Comparison of ENCODE assay signal across 28 cellular contexts in the genomic region with DNA sequence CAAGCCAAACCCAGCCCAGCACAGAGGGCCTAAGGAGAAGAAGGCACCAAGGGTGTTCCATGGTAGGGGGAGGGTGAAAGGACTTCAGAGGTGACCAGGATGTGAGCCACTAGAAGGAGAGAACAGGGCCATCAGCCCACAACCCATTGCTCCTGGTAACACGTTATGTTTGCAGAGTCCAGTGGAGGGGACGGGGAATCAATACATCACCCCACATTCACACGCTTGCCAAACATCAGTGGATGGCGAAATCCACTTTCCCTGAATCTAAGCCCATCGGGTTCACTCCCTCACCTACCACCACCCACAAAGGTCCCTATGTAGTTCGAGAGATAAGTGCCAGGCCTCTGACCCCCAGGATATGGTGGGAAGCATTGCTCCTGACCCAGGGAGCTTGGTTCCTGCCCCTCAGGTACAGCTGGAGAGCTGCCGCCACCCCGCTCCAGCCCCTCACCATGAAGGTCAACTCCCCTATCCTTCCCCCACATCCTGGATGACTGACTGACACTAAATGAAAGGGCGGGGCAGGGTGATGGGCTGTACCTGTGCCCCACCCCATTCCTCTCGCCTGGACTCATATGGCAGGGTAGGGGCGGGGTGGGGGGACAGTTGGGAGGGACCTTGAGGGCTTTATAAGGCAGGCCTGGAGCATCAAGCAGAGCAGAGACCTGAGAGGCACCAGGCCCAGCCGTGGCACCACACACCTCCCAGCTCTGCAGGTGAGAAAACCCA. TPM values are rescaled to one million over a fixed set of nuclear protein-coding genes. Genes with fewer than 3 reads are reported as not detected.
DNase-seq lines count a peak whose midpoint lies in the region; ATAC-seq, FAIRE-seq and TF ChIP-seq lines count a peak whose summit lies in the region.
"Had no signal": no experiment of that assay in that cellular context is flagged by ENCODE, and none has a peak within 500 bp of the region (broad histone marks: within the 10 kb centered on the region; RNA-seq: fewer than 3 reads in every experiment).

A gene with protein sequence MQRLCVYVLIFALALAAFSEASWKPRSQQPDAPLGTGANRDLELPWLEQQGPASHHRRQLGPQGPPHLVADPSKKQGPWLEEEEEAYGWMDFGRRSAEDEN (plus strand): TSS at position 663 of the 732 bp plus-strand sequence. CDS start 3,106 bp downstream, outside the sequence.

- H3K9ac ChIP-seq in HepG2 (ENCODE audit: insufficient read depth, low read depth, low read length) (no peak within 1 kb of the TSS), trophoblast cell (ENCODE audit: low read length) (no peak within 1 kb of the TSS)
- H3K9ac ChIP-seq: SK-N-SH had no signal

- H4K91ac ChIP-seq in trophoblast cell (ENCODE audit: low read depth, low read length): no peak within 1 kb of the TSS

- H2AFZ ChIP-seq in HepG2 (ENCODE audit: low read length) (no peak within 1 kb of the TSS), trophoblast cell (ENCODE audit: insufficient read depth, low read length, poor library complexity) (no peak within 1 kb of the TSS)
- H2AFZ ChIP-seq: GM23338 had no signal

- no peaks in the 10 kb centered on the region for H3K36me3 Mint-ChIP-seq in activated naive CD4-positive, alpha-beta T cell treated with anti-CD3 and anti-CD28 coated beads, Interleukin-2, amount 10 ng/mL, durations not matched to agents 7 days and 5 days
- H3K36me3 Mint-ChIP-seq: CD8-positive, alpha-beta memory T cell had no signal

- H3K27ac ChIP-seq in HepG2 (ENCODE audit: extremely low read length, insufficient read depth, low read length) (no peak within 1 kb of the TSS), right lobe of liver (no peak within 1 kb of the TSS), trophoblast cell (ENCODE audit: low read depth, low read length) (no peak within 1 kb of the TSS), right cardiac atrium (ENCODE audit: low read length) (no peak within 1 kb of the TSS)
- H3K27ac ChIP-seq: 22Rv1, C4-2B, RWPE1 had no signal

- H3K4me3 Mint-ChIP-seq in activated naive CD4-positive, alpha-beta T cell treated with anti-CD3 and anti-CD28 coated beads, Interleukin-2, amount 10 ng/mL, durations not matched to agents 7 days and 5 days: no peak within 1 kb of the TSS
- H3K4me3 Mint-ChIP-seq: GM23338 had no signal

- H3K79me2 ChIP-seq in HepG2 (ENCODE audit: insufficient read depth, low read length): no peaks in the 10 kb centered on the region
- peaks cover 2% of the 10 kb centered on the region for H3K79me2 ChIP-seq in trophoblast cell (ENCODE audit: control insufficient read depth, insufficient read depth, low read length, poor library complexity)

- H3K14ac ChIP-seq in trophoblast cell (ENCODE audit: low read length): no peak within 1 kb of the TSS

- POLR2A ChIA-PET in HepG2 (lab: Yijun Ruan, JAX): interaction anchor here (0.8 to 1.3 kb wide), 2 partner anchors 23 to 24 kb away, joined by 3 to 8 read pairs; a partner anchor contains a TSS

- WGBS in HepG2 (ENCODE audit: low lambda C conversion rate): 4% methylated on average over 10 of the region's 12 CpGs
- 80% methylated on average over 5 of the region's 12 CpGs for WGBS in right lobe of liver (ENCODE audit: insufficient coverage, low coverage, low lambda C conversion rate, missing lambda C conversion rate)
- no CpG with 5 or more reads among the region's 12 CpGs for WGBS in trophoblast cell (ENCODE audit: extremely low coverage, insufficient coverage, insufficient read length)
- 89% methylated on average over 12 of the region's 12 CpGs for WGBS in right cardiac atrium

- TF ChIP-seq CTCF in HepG2 (CRISPR knock-in tag; IDR thresholded peaks at IDR 0.05): no peak
- no peak for TF ChIP-seq CTCF in right lobe of liver (IDR thresholded peaks at IDR 0.05)

- DNase-seq in HepG2 (ENCODE audit: low spot score) (no peak), right lobe of liver (no peak), trophoblast cell (no peak), right cardiac atrium (no peak), COLO829 (ENCODE audit: low spot score) (no peak)
- no peak for DNase-seq in activated naive CD4-positive, alpha-beta T cell treated with Interleukin-2 at 50 U/mL for 16 hours
- no peak for DNase-seq in activated naive CD4-positive, alpha-beta T cell treated with anti-CD3 and anti-CD28 coated beads, Interleukin-2, amount 10 ng/mL, durations not matched to agents 7 days and 5 days
- DNase-seq: CD8-positive, alpha-beta memory T cell; HCEC 1CT; Karpas-422; NCI-H1048; NCI-H1417 treated with DMSO at 0.1 percent for 48 hours; NCI-H187; NCI-H2107; NCI-H226; NCI-H510A treated with DMSO at 0.1 percent for 48 hours; NCI-H748 treated with DMSO at 0.1 percent for 48 hours; SHP77 treated with DMSO at 0.1 percent for 48 hours; SK-N-SH had no signal

- no peaks in the 10 kb centered on the region for H3K36me3 ChIP-seq in HepG2 (replicated peaks in 1 of 2; ENCODE audit: control insufficient read depth in 1 of 2, insufficient read depth in 2 of 2, low read length in 2 of 2)
- H3K36me3 ChIP-seq in right lobe of liver: no peaks in the 10 kb centered on the region
- H3K36me3 ChIP-seq in trophoblast cell (ENCODE audit: control insufficient read depth in 1 of 2, insufficient read depth in 2 of 2, low read length in 2 of 2): no peaks in the 10 kb centered on the region

- peak within 1 kb of the TSS; percentile 16; the same call in 1 of the 2 replicates for H3K4me2 ChIP-seq in HepG2 (ENCODE audit: low read depth, low read length)
- no peak within 1 kb of the TSS for H3K4me2 ChIP-seq in trophoblast cell (ENCODE audit: low read length)
- H3K4me2 ChIP-seq: GM23338 had no signal

- BruUV-seq in HepG2 (replicated peaks; lab: Mats Ljungman, UMichigan): no TSS peak

- H4K8ac ChIP-seq in trophoblast cell (ENCODE audit: low read depth, low read length): no peak within 1 kb of the TSS

- H4K12ac ChIP-seq in trophoblast cell (ENCODE audit: low read depth, low read length): no peak within 1 kb of the TSS

- H3K4me1 Mint-ChIP-seq in activated naive CD4-positive, alpha-beta T cell treated with anti-CD3 and anti-CD28 coated beads, Interleukin-2, amount 10 ng/mL, durations not matched to agents 7 days and 5 days: peaks cover 1% of the 10 kb centered on the region
- H3K4me1 Mint-ChIP-seq: CD8-positive, alpha-beta memory T cell had no signal

- intact Hi-C loops in HepG2 (cut with micrococcal nuclease; ENCODE audit: unreplicated experiment): no loop called here
- intact Hi-C loops in right lobe of liver (cut with DNase I): no loop called here
- intact Hi-C loops in right cardiac atrium (cut with DNase I): no loop called here

- H3K9me3 ChIP-seq in HepG2 (ENCODE audit: low read length) (no peaks in the 10 kb centered on the region), right lobe of liver (no peaks in the 10 kb centered on the region), trophoblast cell (ENCODE audit: insufficient read depth, low read depth, low read length) (no peaks in the 10 kb centered on the region), right cardiac atrium (ENCODE audit: control insufficient read depth, low read length) (no peaks in the 10 kb centered on the region)
- H3K9me3 ChIP-seq: SK-N-SH had no signal

- H3K4ac ChIP-seq in trophoblast cell (ENCODE audit: low read depth, low read length): no peak within 1 kb of the TSS

- TF ChIP-seq POLR2A in HepG2 (IDR thresholded peaks at IDR 0.05; ENCODE audit: insufficient read depth in 1 of 2, low read depth in 2 of 2, low read length in 2 of 2) (no peak), right lobe of liver (IDR thresholded peaks at IDR 0.05) (no peak)

- no peak within 1 kb of the TSS for H2BK5ac ChIP-seq in trophoblast cell (ENCODE audit: low read depth, low read length, poor library complexity)

- peak; percentile 36 for FAIRE-seq in HepG2 (lab: Jason Lieb, UNC)
- FAIRE-seq: G401.6, GM12892 had no signal

- ATAC-seq in HepG2: peak; percentile 58
- no peak for ATAC-seq in right lobe of liver
- ATAC-seq in esophagus mucosa: peak; percentile 19
- no peak for ATAC-seq in right cardiac atrium
- ATAC-seq: GM23338 had no signal

- H3K18ac ChIP-seq in trophoblast cell (ENCODE audit: low read length): no peak within 1 kb of the TSS

- CTCF ChIA-PET in HepG2 (lab: Yijun Ruan, JAX; ENCODE audit: low intra/inter-chr PET ratio, low total read pairs): no interaction called here
- CTCF ChIA-PET in activated naive CD4-positive, alpha-beta T cell treated with anti-CD3 and anti-CD28 coated beads, Interleukin-2, amount 10 ng/mL, durations not matched to agents 7 days and 5 days (lab: Charles Lee): interaction anchor here (1.4 kb wide), 1 partner anchor 163 kb away, joined by 3 read pairs; no protein-coding TSS in a partner anchor

- H2BK12ac ChIP-seq in trophoblast cell (ENCODE audit: low read length): no peak within 1 kb of the TSS

- no peak within 1 kb of the TSS for H2BK120ac ChIP-seq in trophoblast cell (ENCODE audit: insufficient read depth, low read length, poor library complexity)

- TF ChIP-seq EP300 in HepG2 (IDR thresholded peaks at IDR 0.05; ENCODE audit: low read depth in 2 of 2, low read length in 2 of 2) (no peak; a peak in 1 of 4 replicates), HepG2 (CRISPR knock-in tag; IDR thresholded peaks at IDR 0.05; ENCODE audit: borderline replicate concordance) (no peak)

- no peak within 1 kb of the TSS for H3K27ac Mint-ChIP-seq in activated naive CD4-positive, alpha-beta T cell treated with anti-CD3 and anti-CD28 coated beads, Interleukin-2, amount 10 ng/mL, durations not matched to agents 7 days and 5 days
- H3K27ac Mint-ChIP-seq: GM23338 had no signal

- H3K79me1 ChIP-seq in trophoblast cell (ENCODE audit: low read length): peaks cover 3% of the 10 kb centered on the region

- no peaks in the 10 kb centered on the region for H3K9me3 Mint-ChIP-seq in activated naive CD4-positive, alpha-beta T cell treated with anti-CD3 and anti-CD28 coated beads, Interleukin-2, amount 10 ng/mL, durations not matched to agents 7 days and 5 days
- H3K9me3 Mint-ChIP-seq: CD8-positive, alpha-beta memory T cell had no signal

- peaks cover 60% of the 10 kb centered on the region for H3K27me3 Mint-ChIP-seq in activated naive CD4-positive, alpha-beta T cell treated with anti-CD3 and anti-CD28 coated beads, Interleukin-2, amount 10 ng/mL, durations not matched to agents 7 days and 5 days

- peaks cover 8 to 32% of the 10 kb centered on the region in 2 experiments; a peak in 3 of 5 replicates for H3K27me3 ChIP-seq in HepG2 (ENCODE audit: control insufficient read depth in 1 of 2, insufficient read depth in 2 of 2, low read length in 2 of 2)
- H3K27me3 ChIP-seq in right lobe of liver: no peaks in the 10 kb centered on the region
- no peaks in the 10 kb centered on the region for H3K27me3 ChIP-seq in trophoblast cell (ENCODE audit: insufficient read depth, low read length)
- no peaks in the 10 kb centered on the region for H3K27me3 ChIP-seq in right cardiac atrium (ENCODE audit: control insufficient read depth, insufficient read depth)

- H4K20me1 ChIP-seq in HepG2 (ENCODE audit: insufficient read depth, low read length): no peaks in the 10 kb centered on the region

- H3K4me1 ChIP-seq in HepG2 (ENCODE audit: insufficient read depth, low read length) (peaks cover 23% of the 10 kb centered on the region), right lobe of liver (no peaks in the 10 kb centered on the region), trophoblast cell (ENCODE audit: control insufficient read depth in 1 of 2, insufficient read depth in 2 of 2, low read length in 2 of 2) (peaks cover 0 to 2% of the 10 kb centered on the region in 2 experiments), right cardiac atrium (ENCODE audit: control insufficient read depth, insufficient read depth, low read length) (no peaks in the 10 kb centered on the region)

- no peak within 1 kb of the TSS for H2AK5ac ChIP-seq in trophoblast cell (ENCODE audit: low read length)

- H3K4me3 ChIP-seq in HepG2 (replicated peaks in 1 of 3; ENCODE audit: insufficient read depth in 1 of 3, low read depth in 2 of 3, low read length in 3 of 3): no peak within 1 kb of the TSS
- H3K4me3 ChIP-seq in right lobe of liver: no peak within 1 kb of the TSS
- peak within 1 kb of the TSS; percentile 8 for H3K4me3 ChIP-seq in trophoblast cell (ENCODE audit: low read depth, low read length)
- no peak within 1 kb of the TSS for H3K4me3 ChIP-seq in right cardiac atrium (ENCODE audit: low read length)
- H3K4me3 ChIP-seq: GM23338 had no signal

- no peak within 1 kb of the TSS for H3K23ac ChIP-seq in trophoblast cell (ENCODE audit: low read length)

- in situ Hi-C loops in HepG2 (cut with HindIII; ENCODE audit: extremely low pct_ligation_motif_present, low pct_unique_long_range_greater_than_20kb): no loop called here

- no peak for TF ChIP-seq RAD21 in HepG2 (CRISPR knock-in tag; IDR thresholded peaks at IDR 0.05)

RNA-seq across cellular contexts. Expression of the gene that starts here (rescaled TPM):
- total RNA-seq in HepG2 (2016; rRNA removed; fragmentation: Illumina TruSeq; extraction: Trizol): 0.42 TPM in 1 of 2 replicates, not detected in the other
- total RNA-seq in HepG2 (2016; cell fraction: cytosol; rRNA removed; fragmentation: Illumina TruSeq; extraction: Trizol; ENCODE audit: low read depth): not detected in 2 replicates
- total RNA-seq in HepG2 (2016; cell fraction: insoluble cytoplasmic fraction; rRNA removed; fragmentation: Illumina TruSeq; extraction: Trizol): 0.52 TPM in 1 of 2 replicates, not detected in the other
- total RNA-seq in HepG2 (2016; cell fraction: membrane; rRNA removed; fragmentation: Illumina TruSeq; extraction: Trizol): not detected in 2 replicates
- total RNA-seq in HepG2 (2016; cell fraction: nucleus; rRNA removed; fragmentation: Illumina TruSeq; extraction: Trizol): 1.4 TPM in 1 of 2 replicates, not detected in the other
- 0.32 and 0.65 TPM in 2 replicates for polyA plus RNA-seq in HepG2 (2011; rRNA removed)
- 0.32 and 0.93 TPM in 2 replicates for polyA plus RNA-seq in HepG2 (2011; cell fraction: cytosol; rRNA removed)
- not detected in 2 replicates for polyA plus RNA-seq in HepG2 (2011; cell fraction: nucleus; rRNA removed)
- polyA plus RNA-seq in HepG2 (2012): 0.56 and 4.9 TPM in 2 replicates
- not detected in 2 replicates for polyA plus RNA-seq in HepG2 (2016; cell fraction: cytosol; fragmentation: Illumina TruSeq; extraction: Trizol; ENCODE audit: low read depth)
- 1.1 TPM in 1 of 2 replicates, not detected in the other for polyA plus RNA-seq in HepG2 (2016; cell fraction: insoluble cytoplasmic fraction; fragmentation: Illumina TruSeq; extraction: Trizol; ENCODE audit: low read depth)
- polyA plus RNA-seq in HepG2 (2016; cell fraction: membrane; fragmentation: Illumina TruSeq; extraction: Trizol; ENCODE audit: low read depth): not detected in 2 replicates
- polyA plus RNA-seq in HepG2 (2016; cell fraction: nucleus; fragmentation: Illumina TruSeq; extraction: Trizol; ENCODE audit: insufficient read depth, low read depth): 1.4 TPM in 1 of 2 replicates, not detected in the other
- polyA minus RNA-seq in HepG2 (2011; rRNA and poly(A)+ RNA removed; ENCODE audit: low replicate concordance): 0.58 TPM in 1 of 2 replicates, not detected in the other
- not detected in 2 replicates for polyA minus RNA-seq in HepG2 (2011; cell fraction: cytosol; rRNA and poly(A)+ RNA removed)
- polyA minus RNA-seq in HepG2 (2011; cell fraction: nucleus; rRNA and poly(A)+ RNA removed): not detected in 2 replicates
- not detected for total RNA-seq in right lobe of liver
- total RNA-seq in esophagus mucosa: not detected
- polyA plus RNA-seq in trophoblast cell (2013): 25.4 and 27.3 TPM in 2 replicates
- not detected for total RNA-seq in right cardiac atrium
- not detected for polyA plus RNA-seq in right cardiac atrium
- total RNA-seq: CD8-positive, alpha-beta memory T cell; Daoy; GM23338; MCF 10A had no signal
- polyA plus RNA-seq: CD8-positive, alpha-beta memory T cell; GM23338; SK-N-SH had no signal

Comparison
In these comparisons a context has a peak if more than half of its experiments do, and no peak if none do; other contexts are left out.
1. Peak in ATAC-seq in esophagus mucosa; RNA of the gene not detected or under 1 TPM.